ENCODE assay signal across 10 cellular contexts in genomic region chr18:26963292-26963691, GRCh38.
DNase-seq lines count a peak whose midpoint lies in the region; ATAC-seq, FAIRE-seq and TF ChIP-seq lines count a peak whose summit lies in the region.
"Had no signal": no experiment of that assay in that cellular context is flagged by ENCODE, and none has a peak within 500 bp of the region (broad histone marks: within the 10 kb centered on the region; RNA-seq: fewer than 3 reads in every experiment).

No MANE protein-coding gene starts in this region.

- H3K9me3 ChIP-seq in H1 (ENCODE audit: insufficient read depth in 2 of 2, low read depth in 1 of 2, low read length in 1 of 2), result no peaks in the 10 kb centered on the region
- H3K9me3 ChIP-seq in neural cell (ENCODE audit: low read length), result no peaks in the 10 kb centered on the region
- H3K9me3 ChIP-seq in ascending aorta, result no peaks in the 10 kb centered on the region
- H3K9me3 ChIP-seq: testis had no signal

- H3K4ac ChIP-seq in H1 (replicated peaks; ENCODE audit: insufficient read length, low read depth, low read length), result no peak overlapping the region

- H3K9me2 ChIP-seq in neural cell (ENCODE audit: insufficient read depth, low read length), result no peaks in the 10 kb centered on the region

- TF ChIP-seq CTCF in H1 (IDR thresholded peaks at IDR 0.05; ENCODE audit: control extremely low read depth in 1 of 3, insufficient read depth in 1 of 3, low read depth in 1 of 3, low read length in 3 of 3) (peak in 2 of 3 experiments; percentile 24 to 25; a peak in 2 of 4 replicates), neural cell (IDR thresholded peaks at IDR 0.05; ENCODE audit: poor library complexity, severe bottlenecking) (peak; percentile 25), ascending aorta (IDR thresholded peaks at IDR 0.05) (no peak)

- intact Hi-C loops in ascending aorta (cut with DNase I), result no loop called here

- H4K5ac ChIP-seq in H1 (ENCODE audit: insufficient read length, low read depth, low read length), result no peak overlapping the region

- H2AFZ ChIP-seq in H1 (ENCODE audit: low read length), result no peak overlapping the region
- no peak overlapping the region for H2AFZ ChIP-seq in neural cell (ENCODE audit: low read depth, low read length)

- H4K20me1 ChIP-seq in H1 (replicated peaks in 1 of 2; ENCODE audit: control insufficient read depth in 1 of 2, insufficient read depth in 2 of 2, low read length in 2 of 2), result no peaks in the 10 kb centered on the region
- no peaks in the 10 kb centered on the region for H4K20me1 ChIP-seq in neural cell (ENCODE audit: insufficient read depth)

- no peak overlapping the region for H4K91ac ChIP-seq in H1 (replicated peaks; ENCODE audit: insufficient read length, low read length)

- H3K4me2 ChIP-seq in H1 (ENCODE audit: insufficient read depth in 1 of 2, low read depth in 2 of 2, low read length in 2 of 2) (no peak overlapping the region), neural cell (ENCODE audit: low read length) (no peak overlapping the region)

- H3K4me3 ChIP-seq in H1 (ENCODE audit: extremely low read depth in 1 of 4, insufficient read depth in 2 of 4, low read depth in 3 of 4, low read length in 4 of 4), result no peak overlapping the region
- no peak overlapping the region for H3K4me3 ChIP-seq in neural cell (ENCODE audit: low read length)
- H3K4me3 ChIP-seq in ascending aorta, result no peak overlapping the region
- H3K4me3 ChIP-seq: testis had no signal

- no peak overlapping the region for H3K56ac ChIP-seq in H1 (replicated peaks; ENCODE audit: insufficient read length, low read depth, low read length)

- CTCF ChIA-PET in H1 (lab: Charles Lee; ENCODE audit: partially characterized antibody), result interaction anchor here (0.6 to 4.6 kb wide), 15 partner anchors 8 to 196 kb away, joined by 3 to 26 read pairs (median 3); no protein-coding TSS in a partner anchor

- no peak overlapping the region for H3K14ac ChIP-seq in H1 (ENCODE audit: insufficient read length)

- no peaks in the 10 kb centered on the region for H3K36me3 ChIP-seq in H1 (ENCODE audit: control insufficient read depth in 2 of 4, insufficient read depth in 4 of 4, low read length in 3 of 4)
- H3K36me3 ChIP-seq in neural cell (ENCODE audit: insufficient read depth, low read length), result no peaks in the 10 kb centered on the region
- H3K36me3 ChIP-seq in ascending aorta, result no peaks in the 10 kb centered on the region

- H3K79me1 ChIP-seq in H1 (ENCODE audit: low read depth, low read length), result no peaks in the 10 kb centered on the region

- H2BK15ac ChIP-seq in H1 (ENCODE audit: low read length), result no peak overlapping the region

- POLR2A ChIA-PET in H1 (lab: Charles Lee; ENCODE audit: partially characterized antibody), result no interaction called here

- H3K18ac ChIP-seq in H1 (ENCODE audit: extremely low read depth, low read length), result no peak overlapping the region

- H3K4me1 ChIP-seq in H1 (replicated peaks in 1 of 4; ENCODE audit: control insufficient read depth in 3 of 4, insufficient read depth in 4 of 4, low read length in 3 of 4) (no peaks in the 10 kb centered on the region), ascending aorta (no peaks in the 10 kb centered on the region)
- H3K4me1 ChIP-seq: testis had no signal

- no peak overlapping the region for H2BK5ac ChIP-seq in H1 (ENCODE audit: low read depth, low read length)

- H3F3A ChIP-seq in neural cell (ENCODE audit: insufficient read depth, low read length, poor library complexity, severe bottlenecking), result no peaks in the 10 kb centered on the region

- H3K23ac ChIP-seq in H1 (ENCODE audit: insufficient read length), result no peak overlapping the region

- H3K79me2 ChIP-seq in H1 (ENCODE audit: control insufficient read depth in 1 of 2, insufficient read depth in 2 of 2, low read length in 2 of 2) (no peaks in the 10 kb centered on the region), neural cell (replicated peaks; ENCODE audit: insufficient read depth, low read length) (no peaks in the 10 kb centered on the region)

- H2BK120ac ChIP-seq in H1 (replicated peaks; ENCODE audit: low read depth, low read length), result no peak overlapping the region

- H3K27ac ChIP-seq in H1 (ENCODE audit: low read depth, low read length), result no peak overlapping the region
- no peak overlapping the region for H3K27ac ChIP-seq in neural cell (ENCODE audit: low read length)
- H3K27ac ChIP-seq in ascending aorta, result no peak overlapping the region
- H3K27ac ChIP-seq: testis had no signal

- H2BK20ac ChIP-seq in H1 (ENCODE audit: low read length), result no peak overlapping the region

- H2BK12ac ChIP-seq in H1 (ENCODE audit: low read depth, low read length), result no peak overlapping the region

- TF ChIP-seq POLR2A in H1 (IDR thresholded peaks at IDR 0.05; ENCODE audit: control extremely low read depth in 1 of 2, low read depth in 2 of 2, low read length in 2 of 2), result no peak

- H3K9ac ChIP-seq in H1 (replicated peaks in 1 of 4; ENCODE audit: extremely low read depth in 1 of 4, low read depth in 3 of 4, low read length in 3 of 4), result no peak overlapping the region
- H3K9ac ChIP-seq in neural cell (ENCODE audit: low read length), result no peak overlapping the region

- H3K23me2 ChIP-seq in H1 (ENCODE audit: low read depth, low read length), result no peaks in the 10 kb centered on the region

- peak; percentile 66 for FAIRE-seq in H1 (lab: Jason Lieb, UNC)

- no peak overlapping the region for H4K8ac ChIP-seq in H1 (ENCODE audit: extremely low read depth, insufficient read depth, low read length)

- no peak for TF ChIP-seq EP300 in H1 (IDR thresholded peaks at IDR 0.05; ENCODE audit: borderline replicate concordance in 1 of 2, low read depth in 2 of 2, low read length in 2 of 2)
- no peak for TF ChIP-seq EP300 in neural cell (conservative IDR thresholded peaks at IDR 0.05; ENCODE audit: poor library complexity, severe bottlenecking)

- H2AK5ac ChIP-seq in H1 (ENCODE audit: low read depth, low read length), result no peak overlapping the region

- 82% methylated on average over 3 of the region's 3 CpGs; no CpG with 5 or more reads in 1 of the 2 experiments for WGBS in H1 (ENCODE audit: extremely low coverage in 1 of 2, insufficient coverage in 1 of 2, insufficient read length in 1 of 2, insufficient replicate concordance in 2 of 2, low coverage in 1 of 2, low lambda C conversion rate in 2 of 2, missing lambda C conversion rate in 1 of 2), 2 experiments

- H3K27me3 ChIP-seq in H1 (replicated peaks in 1 of 4; ENCODE audit: control insufficient read depth in 3 of 4, extremely low read depth in 1 of 4, insufficient read depth in 3 of 4, low read length in 3 of 4) (no peaks in the 10 kb centered on the region), neural cell (ENCODE audit: insufficient read depth, low read depth, low read length) (no peaks in the 10 kb centered on the region), ascending aorta (no peaks in the 10 kb centered on the region)
- H3K27me3 ChIP-seq: testis had no signal

- TF ChIP-seq RAD21 in H1 (IDR thresholded peaks at IDR 0.05 in 1 of 2, conservative IDR thresholded peaks at IDR 0.05 in 1 of 2; ENCODE audit: low read depth in 2 of 2, low read length in 2 of 2) (peak; percentile 58), neural cell (conservative IDR thresholded peaks at IDR 0.05) (peak; percentile 11)

- peak; percentile 2 for DNase-seq in HT-29 (ENCODE audit: low spot score)
- DNase-seq in NCI-H82 (lab: John Stamatoyannopoulos, UW), result peak; percentile 48
- DNase-seq in H1 (ENCODE audit: low read depth in 1 of 2, low spot score in 2 of 2), result no peak
- DNase-seq in ascending aorta (ENCODE audit: low spot score in 2 of 2), result no peak
- DNase-seq: DMS79 treated with DMSO at 0.1 percent for 48 hours, NCI-H2227 treated with DMSO at 0.1 percent for 48 hours, testis had no signal

- ATAC-seq in HG02642 (IDR thresholded peaks at IDR 0.05; ENCODE audit: poor library complexity, unreplicated experiment) (no peak), GM18502 (IDR thresholded peaks at IDR 0.05; ENCODE audit: poor library complexity, unreplicated experiment) (no peak)

TF ChIP-seq in H1, 55 proteins besides CTCF, POLR2A, EP300 and RAD21 (continues in another document):
- TF ChIP-seq FOSL1 (IDR thresholded peaks at IDR 0.05; ENCODE audit: insufficient read depth, low read depth, low read length), result no peak
- TF ChIP-seq GABPA (IDR thresholded peaks at IDR 0.05; ENCODE audit: borderline replicate concordance, insufficient read depth, low read length), result no peak
- no peak for TF ChIP-seq MAX (IDR thresholded peaks at IDR 0.05)
- TF ChIP-seq HDAC6 (IDR thresholded peaks at IDR 0.05; ENCODE audit: low read depth, low read length), result no peak
- no peak for TF ChIP-seq KDM4A (IDR thresholded peaks at IDR 0.05; ENCODE audit: low read depth, low read length, severe bottlenecking)
- TF ChIP-seq NANOG (IDR thresholded peaks at IDR 0.05; ENCODE audit: insufficient read depth, low read depth, low read length, poor library complexity, severe bottlenecking), result no peak
- TF ChIP-seq CREB1 (IDR thresholded peaks at IDR 0.05), result no peak
- no peak for TF ChIP-seq SIX5 (IDR thresholded peaks at IDR 0.05; ENCODE audit: low read depth, low read length)
- TF ChIP-seq SP4 (IDR thresholded peaks at IDR 0.05; ENCODE audit: low read length), result no peak

TF ChIP-seq in neural cell, 6 proteins besides CTCF, POLR2A, EP300 and RAD21:
- TF ChIP-seq POLR2AphosphoS5 (IDR thresholded peaks at IDR 0.05) (no peak), SMC3 (conservative IDR thresholded peaks at IDR 0.05; ENCODE audit: poor library complexity) (no peak), MXI1 (conservative IDR thresholded peaks at IDR 0.05; ENCODE audit: poor library complexity, severe bottlenecking) (no peak), TAF1 (IDR thresholded peaks at IDR 0.05; ENCODE audit: low read depth) (no peak), EZH2 (IDR thresholded peaks at IDR 0.05; ENCODE audit: borderline replicate concordance, insufficient read depth, low read length, poor library complexity, severe bottlenecking) (no peak)

Comparison
In these comparisons a context has a peak if more than half of its experiments do, and no peak if none do; other contexts are left out.
1. DNase-seq: peak in HT-29 (single experiment) and NCI-H82 (single experiment); none in H1 (0 of 2) and ascending aorta (0 of 2).
2. CTCF ChIP-seq: peak in H1 (2 of 3) and neural cell (single experiment); none in ascending aorta (0 of 3).